ENCODE assay signal across 1 cellular context in the genomic region with DNA sequence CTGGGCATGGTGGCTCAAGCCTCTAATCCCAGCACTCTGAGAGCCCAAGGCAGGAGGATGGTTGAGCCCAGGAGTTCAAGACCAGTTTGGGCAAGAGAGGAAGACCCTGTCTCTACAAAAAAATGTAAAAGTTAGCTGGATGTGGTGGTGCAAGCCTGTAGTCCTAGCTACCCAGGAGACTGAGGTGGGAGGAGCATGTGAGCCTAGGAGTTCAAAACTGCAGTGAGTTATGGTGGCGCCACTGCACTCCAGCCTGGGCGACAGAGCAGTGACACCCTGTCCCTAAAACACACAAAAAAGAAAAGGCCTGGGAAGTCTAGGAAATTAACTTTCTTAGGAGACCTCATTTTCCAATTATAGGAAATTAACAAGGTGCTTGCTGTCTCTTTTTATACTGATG.
TF ChIP-seq lines count a peak whose summit lies in the region.

No MANE protein-coding gene starts in this region.

TF ChIP-seq in GM23338, 12 proteins besides CTCF, POLR2A, EP300 and RAD21 (continued from another document):
- TF ChIP-seq, protein P1, sequence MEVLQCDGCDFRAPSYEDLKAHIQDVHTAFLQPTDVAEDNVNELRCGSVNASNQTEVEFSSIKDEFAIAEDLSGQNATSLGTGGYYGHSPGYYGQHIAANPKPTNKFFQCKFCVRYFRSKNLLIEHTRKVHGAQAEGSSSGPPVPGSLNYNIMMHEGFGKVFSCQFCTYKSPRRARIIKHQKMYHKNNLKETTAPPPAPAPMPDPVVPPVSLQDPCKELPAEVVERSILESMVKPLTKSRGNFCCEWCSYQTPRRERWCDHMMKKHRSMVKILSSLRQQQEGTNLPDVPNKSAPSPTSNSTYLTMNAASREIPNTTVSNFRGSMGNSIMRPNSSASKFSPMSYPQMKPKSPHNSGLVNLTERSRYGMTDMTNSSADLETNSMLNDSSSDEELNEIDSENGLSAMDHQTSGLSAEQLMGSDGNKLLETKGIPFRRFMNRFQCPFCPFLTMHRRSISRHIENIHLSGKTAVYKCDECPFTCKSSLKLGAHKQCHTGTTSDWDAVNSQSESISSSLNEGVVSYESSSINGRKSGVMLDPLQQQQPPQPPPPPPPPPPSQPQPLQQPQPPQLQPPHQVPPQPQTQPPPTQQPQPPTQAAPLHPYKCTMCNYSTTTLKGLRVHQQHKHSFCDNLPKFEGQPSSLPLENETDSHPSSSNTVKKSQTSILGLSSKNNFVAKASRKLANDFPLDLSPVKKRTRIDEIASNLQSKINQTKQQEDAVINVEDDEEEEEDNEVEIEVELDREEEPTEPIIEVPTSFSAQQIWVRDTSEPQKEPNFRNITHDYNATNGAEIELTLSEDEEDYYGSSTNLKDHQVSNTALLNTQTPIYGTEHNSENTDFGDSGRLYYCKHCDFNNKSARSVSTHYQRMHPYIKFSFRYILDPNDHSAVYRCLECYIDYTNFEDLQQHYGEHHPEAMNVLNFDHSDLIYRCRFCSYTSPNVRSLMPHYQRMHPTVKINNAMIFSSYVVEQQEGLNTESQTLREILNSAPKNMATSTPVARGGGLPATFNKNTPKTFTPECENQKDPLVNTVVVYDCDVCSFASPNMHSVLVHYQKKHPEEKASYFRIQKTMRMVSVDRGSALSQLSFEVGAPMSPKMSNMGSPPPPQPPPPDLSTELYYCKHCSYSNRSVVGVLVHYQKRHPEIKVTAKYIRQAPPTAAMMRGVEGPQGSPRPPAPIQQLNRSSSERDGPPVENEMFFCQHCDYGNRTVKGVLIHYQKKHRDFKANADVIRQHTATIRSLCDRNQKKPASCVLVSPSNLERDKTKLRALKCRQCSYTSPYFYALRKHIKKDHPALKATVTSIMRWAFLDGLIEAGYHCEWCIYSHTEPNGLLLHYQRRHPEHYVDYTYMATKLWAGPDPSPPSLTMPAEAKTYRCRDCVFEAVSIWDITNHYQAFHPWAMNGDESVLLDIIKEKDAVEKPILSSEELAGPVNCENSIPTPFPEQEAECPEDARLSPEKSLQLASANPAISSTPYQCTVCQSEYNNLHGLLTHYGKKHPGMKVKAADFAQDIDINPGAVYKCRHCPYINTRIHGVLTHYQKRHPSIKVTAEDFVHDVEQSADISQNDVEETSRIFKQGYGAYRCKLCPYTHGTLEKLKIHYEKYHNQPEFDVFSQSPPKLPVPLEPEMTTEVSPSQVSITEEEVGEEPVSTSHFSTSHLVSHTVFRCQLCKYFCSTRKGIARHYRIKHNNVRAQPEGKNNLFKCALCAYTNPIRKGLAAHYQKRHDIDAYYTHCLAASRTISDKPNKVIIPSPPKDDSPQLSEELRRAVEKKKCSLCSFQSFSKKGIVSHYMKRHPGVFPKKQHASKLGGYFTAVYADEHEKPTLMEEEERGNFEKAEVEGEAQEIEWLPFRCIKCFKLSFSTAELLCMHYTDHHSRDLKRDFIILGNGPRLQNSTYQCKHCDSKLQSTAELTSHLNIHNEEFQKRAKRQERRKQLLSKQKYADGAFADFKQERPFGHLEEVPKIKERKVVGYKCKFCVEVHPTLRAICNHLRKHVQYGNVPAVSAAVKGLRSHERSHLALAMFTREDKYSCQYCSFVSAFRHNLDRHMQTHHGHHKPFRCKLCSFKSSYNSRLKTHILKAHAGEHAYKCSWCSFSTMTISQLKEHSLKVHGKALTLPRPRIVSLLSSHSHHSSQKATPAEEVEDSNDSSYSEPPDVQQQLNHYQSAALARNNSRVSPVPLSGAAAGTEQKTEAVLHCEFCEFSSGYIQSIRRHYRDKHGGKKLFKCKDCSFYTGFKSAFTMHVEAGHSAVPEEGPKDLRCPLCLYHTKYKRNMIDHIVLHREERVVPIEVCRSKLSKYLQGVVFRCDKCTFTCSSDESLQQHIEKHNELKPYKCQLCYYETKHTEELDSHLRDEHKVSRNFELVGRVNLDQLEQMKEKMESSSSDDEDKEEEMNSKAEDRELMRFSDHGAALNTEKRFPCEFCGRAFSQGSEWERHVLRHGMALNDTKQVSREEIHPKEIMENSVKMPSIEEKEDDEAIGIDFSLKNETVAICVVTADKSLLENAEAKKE (CRISPR knock-in tag; IDR thresholded peaks at IDR 0.05), result no peak
- TF ChIP-seq ZNF114 (CRISPR knock-in tag; IDR thresholded peaks at IDR 0.05) (no peak), CREB1 (CRISPR knock-in tag; IDR thresholded peaks at IDR 0.05; ENCODE audit: low read depth) (no peak)
